In the genomic region with DNA sequence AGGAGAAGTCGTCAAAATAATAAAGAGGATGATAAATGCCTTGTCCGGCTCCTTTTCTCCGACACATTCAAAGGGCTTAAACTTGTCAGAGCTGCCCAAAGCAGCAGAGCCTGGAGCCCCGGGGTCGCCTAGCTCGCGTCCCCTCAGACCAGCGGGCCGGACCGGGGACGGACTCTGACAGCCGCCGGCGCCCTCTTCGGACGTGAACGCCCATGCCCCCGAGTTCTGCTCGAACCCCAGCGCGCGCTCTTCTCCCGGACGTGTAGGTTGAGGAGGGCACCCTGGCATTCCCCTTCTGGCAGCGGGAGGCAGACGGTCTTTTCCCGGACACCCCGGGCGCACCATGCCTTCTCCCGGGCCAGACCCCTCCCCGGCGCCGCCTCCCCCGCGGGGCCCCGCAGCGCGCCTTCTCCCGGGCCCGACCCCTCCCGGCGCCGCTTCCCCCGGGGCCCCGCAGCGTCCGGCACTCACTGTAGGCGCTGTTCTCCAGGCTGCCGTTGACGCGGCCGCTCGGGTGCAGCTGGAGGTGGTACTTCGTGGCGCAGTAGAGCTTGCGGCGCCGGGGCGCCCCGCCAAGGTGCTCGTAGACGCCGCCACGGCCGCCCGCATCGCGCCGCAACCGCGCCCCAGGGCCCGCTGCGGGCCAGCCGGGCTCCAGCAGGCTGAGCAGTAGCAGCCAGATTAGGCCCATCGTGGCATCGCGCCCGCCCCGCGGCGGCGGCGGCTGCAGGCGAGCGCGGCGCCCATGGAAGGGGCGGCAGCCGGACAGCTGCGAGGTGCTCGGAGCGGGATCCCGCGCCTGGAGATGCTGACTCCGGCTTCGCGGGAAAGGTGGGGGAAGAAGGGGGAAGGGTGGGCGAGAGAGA, we compare ENCODE assay signal across 25 cellular contexts. TPM values are rescaled to one million over a fixed set of nuclear protein-coding genes. Genes with fewer than 3 reads are reported as not detected.
DNase-seq lines count a peak whose midpoint lies in the region; ATAC-seq and TF ChIP-seq lines count a peak whose summit lies in the region.
"Had no signal": no experiment of that assay in that cellular context is flagged by ENCODE, and none has a peak within 500 bp of the region (broad histone marks: within the 10 kb centered on the region; RNA-seq: fewer than 3 reads in every experiment).

No MANE protein-coding gene starts in this region.

- H3K4me1 ChIP-seq in HUES64 (ENCODE audit: insufficient read depth, low read length) (no peaks in the 10 kb centered on the region), neural progenitor cell (peaks cover 15% of the 10 kb centered on the region), heart right ventricle (peaks cover 0 to 12% (median 10%) of the 10 kb centered on the region in 9 donors)
- H3K4me1 ChIP-seq: uterus had no signal

- peak overlapping the region; percentile 87 for H3K4me2 ChIP-seq in neural progenitor cell

- H3K9me3 Mint-ChIP-seq in neural progenitor cell: no peaks in the 10 kb centered on the region
- H3K9me3 Mint-ChIP-seq: activated naive CD4-positive, alpha-beta T cell treated with anti-CD3 and anti-CD28 coated beads, Interleukin-2, amount 50 U/mL, for 72 hours; T-helper 1 cell treated with Interleukin-12 subunit alpha and Interleukin-12 subunit beta and Interleukin-4 antibody, amounts not matched to agents 30 μg/mL and 1 μg/mL, for 36 hours had no signal

- H3K4me3 Mint-ChIP-seq in neural progenitor cell: no peak overlapping the region
- H3K4me3 Mint-ChIP-seq: T-helper 1 cell treated with Interleukin-12 subunit alpha and Interleukin-12 subunit beta and Interleukin-4 antibody, amounts not matched to agents 30 μg/mL and 1 μg/mL, for 36 hours had no signal

- no peaks in the 10 kb centered on the region for H3K79me2 ChIP-seq in neural progenitor cell (ENCODE audit: low read depth)

- TF ChIP-seq CTCF in coronary artery (IDR thresholded peaks at IDR 0.05): no peak
- no peak for TF ChIP-seq CTCF in neural progenitor cell (IDR thresholded peaks at IDR 0.05)
- no peak for TF ChIP-seq CTCF in heart right ventricle (IDR thresholded peaks at IDR 0.05)

- H3K27me3 ChIP-seq in HUES64 (ENCODE audit: insufficient read depth, low read length): peaks cover 92% of the 10 kb centered on the region
- peaks cover 97% of the 10 kb centered on the region for H3K27me3 ChIP-seq in neural progenitor cell
- peaks cover 33 to 95% (median 85%) of the 10 kb centered on the region in 7 donors for H3K27me3 ChIP-seq in heart right ventricle

- H3K36me3 Mint-ChIP-seq in neural progenitor cell: no peaks in the 10 kb centered on the region
- H3K36me3 Mint-ChIP-seq: activated naive CD4-positive, alpha-beta T cell treated with anti-CD3 and anti-CD28 coated beads, Interleukin-2, amount 50 U/mL, for 72 hours had no signal

- H3K27ac ChIP-seq in HUES64 (ENCODE audit: low read depth, low read length) (no peak overlapping the region), coronary artery (no peak overlapping the region), neural progenitor cell (no peak overlapping the region), heart right ventricle (no peak overlapping the region)
- H3K27ac ChIP-seq: brain microvascular endothelial cell, uterus had no signal

- H3K27ac Mint-ChIP-seq in neural progenitor cell: no peak overlapping the region
- H3K27ac Mint-ChIP-seq: activated naive CD4-positive, alpha-beta T cell treated with anti-CD3 and anti-CD28 coated beads, Interleukin-2, amount 50 U/mL, for 72 hours; T-helper 1 cell treated with Interleukin-12 subunit alpha and Interleukin-12 subunit beta and Interleukin-4 antibody, amounts not matched to agents 30 μg/mL and 1 μg/mL, for 36 hours had no signal

- H3F3A ChIP-seq in neural progenitor cell (ENCODE audit: low read depth): peaks cover 6% of the 10 kb centered on the region

- no peaks in the 10 kb centered on the region for H3K36me3 ChIP-seq in HUES64 (ENCODE audit: insufficient read depth, low read length)
- no peaks in the 10 kb centered on the region for H3K36me3 ChIP-seq in neural progenitor cell
- no peaks in the 10 kb centered on the region for H3K36me3 ChIP-seq in heart right ventricle
- H3K36me3 ChIP-seq: brain microvascular endothelial cell, uterus had no signal

- no peak overlapping the region for H3K9ac ChIP-seq in HUES64 (ENCODE audit: low read depth, low read length)
- H3K9ac ChIP-seq in neural progenitor cell: no peak overlapping the region

- peak overlapping the region; percentile 41 for H3K4me3 ChIP-seq in HUES64 (ENCODE audit: low read length)
- H3K4me3 ChIP-seq in coronary artery: peak overlapping the region; percentile 53
- peak overlapping the region; percentile 51 for H3K4me3 ChIP-seq in neural progenitor cell
- H3K4me3 ChIP-seq in heart right ventricle: peak overlapping the region in 1 of 10 donors; percentile 8
- H3K4me3 ChIP-seq: uterus had no signal

- H3K4me1 Mint-ChIP-seq in neural progenitor cell: peaks cover 14% of the 10 kb centered on the region

- no peak for ATAC-seq in heart right ventricle
- ATAC-seq in HG02973 (IDR thresholded peaks at IDR 0.05; ENCODE audit: unreplicated experiment): no peak

- peak overlapping the region; percentile 26 for H2AFZ ChIP-seq in neural progenitor cell (replicated peaks)

- H3K9me3 ChIP-seq in HUES64 (ENCODE audit: insufficient read depth, low read depth, low read length) (no peaks in the 10 kb centered on the region), neural progenitor cell (ENCODE audit: low read depth) (no peaks in the 10 kb centered on the region), heart right ventricle (no peaks in the 10 kb centered on the region)
- H3K9me3 ChIP-seq: uterus had no signal

- DNase-seq in D341Med (ENCODE audit: low spot score) (peak; percentile 53), coronary artery (ENCODE audit: low spot score) (no peak), neural progenitor cell (ENCODE audit: low spot score) (peak; percentile 68), NCI-H446 treated with DMSO at 0.1 percent for 48 hours (lab: John Stamatoyannopoulos, UW) (no peak), heart right ventricle (no peak)
- DNase-seq: activated CD4-positive, alpha-beta T cell treated with anti-CD3 and anti-CD28 coated beads, Interleukin-2, amount 50 U/mL, for 48 hours; activated T-cell treated with anti-CD3 and anti-CD28 coated beads, Interleukin-2, amount 50 U/mL, for 1 hour; AML-193; brain microvascular endothelial cell; foreskin melanocyte; NCI-H146; posterior cingulate gyrus; SHP77; stimulated activated CD4-positive, alpha-beta T cell treated with anti-CD3 and anti-CD28 coated beads, Interleukin-4, amount 100 ng/mL, for 24 hours; uterus had no signal

- intact Hi-C loops in heart right ventricle (cut with DNase I): no loop called here

- peaks cover 57% of the 10 kb centered on the region for H3K27me3 Mint-ChIP-seq in neural progenitor cell (ENCODE audit: insufficient read depth, low read depth)

- peaks cover 17% of the 10 kb centered on the region for H4K20me1 ChIP-seq in neural progenitor cell (ENCODE audit: low read depth)

- 2% methylated on average over 98 of the region's 98 CpGs for WGBS in HUES64
- WGBS in heart right ventricle, 2 donors: 1% methylated on average over 94 to 98 of the region's 98 CpGs

RNA-seq across cellular contexts. Expression of gene FGF3, which starts 0.7 kb away (rescaled TPM):
- 1.3 TPM for polyA plus RNA-seq in HUES64 (2013, experiment 1 of 2)
- polyA plus RNA-seq in HUES64 (2013, experiment 2 of 2): 0.76 TPM
- not detected in 2 replicates for total RNA-seq in neural progenitor cell (ENCODE audit: low replicate concordance)
- total RNA-seq in heart right ventricle: not detected
- polyA plus RNA-seq in heart right ventricle: not detected
- total RNA-seq: activated naive CD4-positive, alpha-beta T cell treated with anti-CD3 and anti-CD28 coated beads, Interleukin-2, amount 50 U/mL, for 72 hours; dermis microvascular lymphatic vessel endothelial cell; epithelial cell of proximal tubule; lower leg skin; myocyte; skeletal muscle tissue; subcutaneous adipose tissue; uterus had no signal

RNA-seq across cellular contexts. Expression of gene FGF4, which starts 43.3 kb away (rescaled TPM):
- 3.4 TPM for polyA plus RNA-seq in HUES64 (2013, experiment 1 of 2)
- polyA plus RNA-seq in HUES64 (2013, experiment 2 of 2): 3.0 TPM
- total RNA-seq in neural progenitor cell (ENCODE audit: low replicate concordance) (0.22 TPM in 1 of 2 replicates, not detected in the other), heart right ventricle (not detected)
- polyA plus RNA-seq in heart right ventricle: not detected
- total RNA-seq: activated naive CD4-positive, alpha-beta T cell treated with anti-CD3 and anti-CD28 coated beads, Interleukin-2, amount 50 U/mL, for 72 hours; dermis microvascular lymphatic vessel endothelial cell; epithelial cell of proximal tubule; lower leg skin; myocyte; subcutaneous adipose tissue; uterus had no signal

Comparison
In these comparisons a context has a peak if more than half of its experiments do, and no peak if none do; other contexts are left out.
1. DNase-seq: peak in D341Med (single experiment) and neural progenitor cell (single experiment); none in coronary artery (single experiment), NCI-H446 treated with DMSO at 0.1 percent for 48 hours (single experiment) and heart right ventricle (0 of 2).